In genomic region chr10:93513091-93513490, GRCh38 we compare ENCODE assay signal across 26 cellular contexts. TPM values are rescaled to one million over a fixed set of nuclear protein-coding genes. Genes with fewer than 3 reads are reported as not detected.
A peak's percentile ranks its signal among the peaks of the same experiment; 100 is the strongest.
DNase-seq lines count a peak whose midpoint lies in the region; ATAC-seq and TF ChIP-seq lines count a peak whose summit lies in the region.
"Had no signal": no experiment of that assay in that cellular context is flagged by ENCODE, and none has a peak within 500 bp of the region (broad histone marks: within the 10 kb centered on the region; RNA-seq: fewer than 3 reads in every experiment).

No MANE protein-coding gene starts in this region.

- in situ Hi-C loops in GM23248 (cut with MboI), result loop anchor here (25.0 kb wide), 2 partner anchors 426 to 626 kb away; no protein-coding TSS in a partner anchor

- H3K4me2 ChIP-seq in GM23248 (ENCODE audit: unreplicated experiment) (peak overlapping the region; percentile 6), Karpas-422 (ENCODE audit: low read depth, low read length, poor library complexity, severe bottlenecking) (no peak overlapping the region), osteoblast (ENCODE audit: insufficient read depth, low read length) (no peak overlapping the region)
- H3K4me2 ChIP-seq: BLaER1, PC-9 had no signal

- H3K4me1 ChIP-seq in GM23248 (ENCODE audit: insufficient read depth) (peaks cover 23% of the 10 kb centered on the region), Karpas-422 (ENCODE audit: low read length) (peaks cover 45% of the 10 kb centered on the region), osteoblast (ENCODE audit: insufficient read depth, low read length) (peaks cover 34% of the 10 kb centered on the region), heart left ventricle (peaks cover 0 to 35% (median 1%) of the 10 kb centered on the region in 12 donors)
- H3K4me1 ChIP-seq: BLaER1, SJSA1 had no signal

- H3F3A ChIP-seq in GM23248 (ENCODE audit: insufficient read depth), result peaks cover 19% of the 10 kb centered on the region

- WGBS in GM23248 (ENCODE audit: low coverage in 1 of 2, low lambda C conversion rate in 2 of 2, missing lambda C conversion rate in 2 of 2), 2 experiments, result 96 to 100% methylated on average over 1 of the region's 1 CpG
- WGBS in heart left ventricle, 4 donors, result 92 to 100% (median 96%) methylated on average over 1 of the region's 1 CpG

- no peaks in the 10 kb centered on the region; the same call in 1 of the 2 replicates for H3K36me3 ChIP-seq in GM23248 (ENCODE audit: low read depth)
- H3K36me3 ChIP-seq in Karpas-422 (ENCODE audit: insufficient read depth, low read length), result peaks cover 13% of the 10 kb centered on the region
- H3K36me3 ChIP-seq in WERI-Rb-1, result peaks cover 41% of the 10 kb centered on the region
- H3K36me3 ChIP-seq in osteoblast (ENCODE audit: insufficient read depth, low read length), result peaks cover 18% of the 10 kb centered on the region
- H3K36me3 ChIP-seq in heart left ventricle, result peaks cover 0 to 3% (median 0%) of the 10 kb centered on the region in 9 donors

- no peak for TF ChIP-seq POLR2A in heart left ventricle (IDR thresholded peaks at IDR 0.05)

- H3K9me2 ChIP-seq in GM23248 (ENCODE audit: insufficient read depth), result no peaks in the 10 kb centered on the region
- H3K9me2 ChIP-seq in Karpas-422 (replicated peaks; ENCODE audit: insufficient read depth, low read length), result no peaks in the 10 kb centered on the region

- no peak for ATAC-seq in heart left ventricle
- no peak for ATAC-seq in HG03025 (IDR thresholded peaks at IDR 0.05; ENCODE audit: low FRiP score, unreplicated experiment)
- ATAC-seq: HCT116, HepG2, K562 had no signal

- H3K27me3 ChIP-seq in GM23248 (replicated peaks; ENCODE audit: insufficient read depth), result no peaks in the 10 kb centered on the region
- H3K27me3 ChIP-seq in Karpas-422 (ENCODE audit: low read length), result no peaks in the 10 kb centered on the region
- H3K27me3 ChIP-seq in WERI-Rb-1 (ENCODE audit: insufficient read depth, low read depth, severe bottlenecking), result no peaks in the 10 kb centered on the region
- no peaks in the 10 kb centered on the region for H3K27me3 ChIP-seq in osteoblast (ENCODE audit: insufficient read depth, low read length)
- no peaks in the 10 kb centered on the region for H3K27me3 ChIP-seq in heart left ventricle
- H3K27me3 ChIP-seq: BLaER1, SJSA1 had no signal

- H3K9me3 ChIP-seq in GM23248 (ENCODE audit: low read depth), result no peaks in the 10 kb centered on the region
- H3K9me3 ChIP-seq in Karpas-422 (ENCODE audit: low read length), result no peaks in the 10 kb centered on the region
- H3K9me3 ChIP-seq in WERI-Rb-1 (ENCODE audit: severe bottlenecking), result no peaks in the 10 kb centered on the region
- no peaks in the 10 kb centered on the region for H3K9me3 ChIP-seq in osteoblast (ENCODE audit: low read depth, low read length)
- H3K9me3 ChIP-seq in heart left ventricle, result no peaks in the 10 kb centered on the region
- H3K9me3 ChIP-seq: BLaER1, SJSA1 had no signal

- DNase-seq in GM23248 (no peak), Karpas-422 (no peak), WERI-Rb-1 (peak; percentile 50), osteoblast (ENCODE audit: insufficient read length, low spot score, missing footprints) (no peak), heart left ventricle (no peak), HPDE6-E6E7 (ENCODE audit: extremely low spot score) (no peak)
- DNase-seq: CD4-positive, CD25-positive, alpha-beta regulatory T cell; GOT3; NCI-H1105 treated with DMSO at 0.1 percent for 48 hours; NCI-H146; NCI-H2029 treated with DMSO at 0.1 percent for 48 hours; NCI-H2171; NCI-H510A treated with DMSO at 0.1 percent for 48 hours; PC-9; Right ventricle myocardium superior; RPMI8226 had no signal

- 0 out of 2 replicates have a peak overlapping the region, but pooled peaks have one; percentile 6 for H3K9ac ChIP-seq in GM23248
- H3K9ac ChIP-seq in Karpas-422 (ENCODE audit: low read length), result no peak overlapping the region
- H3K9ac ChIP-seq: BLaER1 had no signal

- H3K4me3 ChIP-seq in GM23248 (no peak overlapping the region), Karpas-422 (ENCODE audit: low read length) (no peak overlapping the region), WERI-Rb-1 (ENCODE audit: low read depth, low read length) (no peak overlapping the region), osteoblast (ENCODE audit: insufficient read depth, low read length) (no peak overlapping the region), heart left ventricle (no peak overlapping the region)
- H3K4me3 ChIP-seq: BLaER1, K562, PC-9, SJSA1 had no signal

- H4K20me1 ChIP-seq in GM23248 (ENCODE audit: insufficient read depth), result no peaks in the 10 kb centered on the region
- H4K20me1 ChIP-seq in Karpas-422 (ENCODE audit: insufficient read depth, low read depth, low read length), result no peaks in the 10 kb centered on the region
- no peaks in the 10 kb centered on the region for H4K20me1 ChIP-seq in osteoblast (ENCODE audit: insufficient read depth, low read length)
- H4K20me1 ChIP-seq: BLaER1 had no signal

- TF ChIP-seq CTCF in WERI-Rb-1 (IDR thresholded peaks at IDR 0.05; ENCODE audit: low read depth, low read length) (no peak), osteoblast (IDR thresholded peaks at IDR 0.05; ENCODE audit: extremely low read depth, low read depth, low read length) (no peak), heart left ventricle (IDR thresholded peaks at IDR 0.05) (no peak)

- intact Hi-C loops in heart left ventricle (cut with DNase I), result loop anchor here in 1 of 10 donors (10.0 kb wide), 1 partner anchor 448 kb away; the partner anchor contains the start of gene CYP26C1

- H2AFZ ChIP-seq in GM23248, result peak overlapping the region; percentile 7; the same call in 1 of the 2 replicates
- H2AFZ ChIP-seq in Karpas-422 (ENCODE audit: low read length), result no peak overlapping the region
- peak overlapping the region; percentile 64 for H2AFZ ChIP-seq in osteoblast (ENCODE audit: low read length)
- H2AFZ ChIP-seq: PC-9 had no signal

- no peaks in the 10 kb centered on the region for H3K79me2 ChIP-seq in GM23248 (ENCODE audit: insufficient read depth)
- no peaks in the 10 kb centered on the region for H3K79me2 ChIP-seq in Karpas-422 (ENCODE audit: low read length)
- no peaks in the 10 kb centered on the region for H3K79me2 ChIP-seq in osteoblast (ENCODE audit: insufficient read depth, low read length)

- H3K27ac ChIP-seq in GM23248 (peak overlapping the region; percentile 41), Karpas-422 (ENCODE audit: low read length) (peak overlapping the region; percentile 40), WERI-Rb-1 (peak overlapping the region; percentile 85), osteoblast (ENCODE audit: low read depth, low read length) (peak overlapping the region; percentile 67), heart left ventricle (no peak overlapping the region)
- H3K27ac ChIP-seq: BLaER1, PC-9, SJSA1 had no signal

RNA-seq across cellular contexts. Expression of gene CEP55, which starts 16.7 kb away (rescaled TPM):
- 21.5 and 32.4 TPM in 2 replicates for total RNA-seq in GM23248 (2014; rRNA removed; shearing (Covaris generic))
- 14.9 and 16.8 TPM in 2 replicates for polyA plus RNA-seq in GM23248 (2016; fragmentation: Nextera tagmentation; extraction: Ambion mirVana)
- total RNA-seq in Karpas-422 (2014; rRNA removed; shearing (Covaris generic); ENCODE audit: low replicate concordance), result 14.6 and 16.5 TPM in 2 replicates
- 4.7 TPM in 2 replicates for total RNA-seq in osteoblast
- total RNA-seq in heart left ventricle, result 1 to 10 TPM in 2 of 9 donors, under 1 TPM in 3, not detected in 4; 0.25 to 7.3 (median 0.79) TPM
- under 1 TPM in 1 of 2 donors, not detected in 1; 0.19 TPM for polyA plus RNA-seq in heart left ventricle

RNA-seq across cellular contexts. Expression of gene MYOF, which starts 31.0 kb away (rescaled TPM):
- total RNA-seq in GM23248 (2014; rRNA removed; shearing (Covaris generic)), result 256 and 261 TPM in 2 replicates
- polyA plus RNA-seq in GM23248 (2016; fragmentation: Nextera tagmentation; extraction: Ambion mirVana) (93.0 and 101 TPM in 2 replicates), heart left ventricle (10 to 100 TPM; 13.2 to 14.7 TPM)
- total RNA-seq in Karpas-422 (2014; rRNA removed; shearing (Covaris generic); ENCODE audit: low replicate concordance), result 8.1 and 9.2 TPM in 2 replicates
- total RNA-seq in osteoblast (352 and 379 TPM in 2 replicates), heart left ventricle (10 to 100 TPM; 16.0 to 64.5 (median 37.2) TPM)

RNA-seq across cellular contexts. Expression of gene FFAR4, which starts 53.4 kb away (rescaled TPM):
- not detected in 2 replicates for total RNA-seq in GM23248 (2014; rRNA removed; shearing (Covaris generic))
- not detected in 2 replicates for polyA plus RNA-seq in GM23248 (2016; fragmentation: Nextera tagmentation; extraction: Ambion mirVana)
- not detected in 2 replicates for total RNA-seq in Karpas-422 (2014; rRNA removed; shearing (Covaris generic); ENCODE audit: low replicate concordance)
- total RNA-seq in osteoblast, result not detected in 2 replicates
- 1 to 10 TPM in 1 of 9 donors, under 1 TPM in 4, not detected in 4; 0.06 to 1.7 (median 0.19) TPM for total RNA-seq in heart left ventricle
- polyA plus RNA-seq in heart left ventricle, result under 1 TPM; 0.08 to 0.11 TPM
- total RNA-seq: CD4-positive, CD25-positive, alpha-beta regulatory T cell; HepG2; HT1080; K562; LHCN-M2; MCF 10A; PC-9; SJSA1 had no signal
- polyA plus RNA-seq: AG04450; CD4-positive, CD25-positive, alpha-beta regulatory T cell; K562 had no signal

Comparison
In these comparisons a context has a peak if more than half of its experiments do, and no peak if none do; other contexts are left out.
1. H3K27ac ChIP-seq: peak in GM23248 (single experiment), Karpas-422 (single experiment), WERI-Rb-1 (single experiment) and osteoblast (single experiment); none in heart left ventricle (0 of 12).